34 cellular contexts compared by ENCODE assay signal in the genomic region with DNA sequence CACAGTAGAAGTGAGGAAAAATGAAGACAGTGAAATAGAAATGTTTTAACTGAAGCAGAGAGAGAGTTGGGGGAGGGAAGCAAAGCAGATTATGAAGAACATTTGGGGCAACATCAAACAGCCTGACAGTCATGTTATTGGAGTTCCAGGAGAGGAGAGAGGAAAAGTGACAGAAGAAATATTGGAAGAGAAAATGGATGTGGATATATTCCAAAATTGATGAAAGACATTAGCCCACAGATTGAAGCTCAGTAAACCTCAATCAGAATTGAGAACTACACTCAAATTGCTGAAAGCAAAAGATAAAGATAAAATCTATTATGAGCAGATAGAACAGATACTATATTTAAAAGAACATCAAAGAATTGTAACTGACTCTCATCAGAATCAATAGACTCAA.
"Had no signal": no experiment of that assay in that cellular context is flagged by ENCODE, and none has a peak within 500 bp of the region (broad histone marks: within the 10 kb centered on the region; RNA-seq: fewer than 3 reads in every experiment).

No MANE protein-coding gene starts in this region.

- DNase-seq: activated effector memory CD4-positive, alpha-beta T cell treated with anti-CD3 and anti-CD28 coated beads, Interleukin-2, amount 50 U/mL, for 16 hours; activated effector memory CD4-positive, alpha-beta T cell treated with Interleukin-2 at 50 U/mL for 16 hours; activated gamma-delta T cell; activated gamma-delta T cell treated with Interleukin-2 at 50 U/mL for 16 hours; activated naive CD4-positive, alpha-beta T cell; activated naive CD4-positive, alpha-beta T cell treated with anti-CD3 and anti-CD28 coated beads for 36 hours; activated naive CD4-positive, alpha-beta T cell treated with anti-CD3 and anti-CD28 coated beads, Interleukin-2, amount 10 ng/mL, durations not matched to agents 7 days and 5 days; activated naive CD4-positive, alpha-beta T cell treated with anti-CD3 and anti-CD28 coated beads, Interleukin-2, amount 50 U/mL, for 16 hours; activated naive CD4-positive, alpha-beta T cell treated with Interleukin-2 at 50 U/mL for 16 hours; activated naive CD8-positive, alpha-beta T cell treated with anti-CD3 and anti-CD28 coated beads for 36 hours; activated naive CD8-positive, alpha-beta T cell treated with anti-CD3 and anti-CD28 coated beads, Interleukin-2, amount 10 ng/mL, durations not matched to agents 7 days and 5 days; activated naive CD8-positive, alpha-beta T cell treated with anti-CD3 and anti-CD28 coated beads, Interleukin-2, amount 50 U/mL, for 24 hours; activated T-cell treated with anti-CD3 and anti-CD28 coated beads, Interleukin-2, amount 50 U/mL, for 1 hour; activated T-cell treated with anti-CD3 and anti-CD28 coated beads, Interleukin-2, amount 50 U/mL, for 24 hours; activated T-cell treated with anti-CD3 and anti-CD28 coated beads, Interleukin-2, amount 50 U/mL, for 4 hours; activated T-cell treated with anti-CD3 and anti-CD28 coated beads, Interleukin-2, amount 50 U/mL, for 48 hours; activated T-cell treated with anti-CD3 and anti-CD28 coated beads, Interleukin-2, amount 50 U/mL, for 72 hours; adrenal gland; amniotic stem cell; amygdala; anterior cingulate cortex; aorta; body of pancreas; brain microvascular endothelial cell; caudate nucleus; central memory CD4-positive, alpha-beta T cell; cerebellar nuclear complex had no signal

- ATAC-seq: activated naive CD4-positive, alpha-beta T cell treated with anti-CD3 and anti-CD28 coated beads, Interleukin-2, amount 50 U/mL, for 72 hours; activated naive CD8-positive, alpha-beta T cell treated with anti-CD3 and anti-CD28 coated beads, Interleukin-2, amount 50 U/mL, for 24 hours; activated T-cell treated with anti-CD3 and anti-CD28 coated beads, Interleukin-2, amount 50 U/mL, for 4 hours; activated T-cell treated with anti-CD3 and anti-CD28 coated beads, Interleukin-2, amount 50 U/mL, for 72 hours; activated T-helper 17 cell treated with anti-CD3 and anti-CD28 coated beads, Interleukin-2, amount 50 U/mL, for 72 hours; body of pancreas had no signal

- H3K4me3 ChIP-seq: adrenal gland, ascending aorta, body of pancreas, breast epithelium, cardiac muscle cell had no signal

- H3K4me1 ChIP-seq: adrenal gland, ascending aorta, body of pancreas, breast epithelium had no signal

- H3K27me3 ChIP-seq: adrenal gland, ascending aorta, body of pancreas, brain microvascular endothelial cell, breast epithelium, cardiac muscle cell had no signal

- H3K36me3 ChIP-seq: adrenal gland, ascending aorta, brain microvascular endothelial cell, breast epithelium had no signal

- H3K27ac ChIP-seq: ascending aorta, body of pancreas, brain microvascular endothelial cell, breast epithelium, cardiac muscle cell had no signal

- H3K9me3 ChIP-seq: ascending aorta, body of pancreas, breast epithelium had no signal

- FAIRE-seq: astrocyte, bronchial epithelial cell had no signal
